1 cellular context compared by ENCODE assay signal in the genomic region with DNA sequence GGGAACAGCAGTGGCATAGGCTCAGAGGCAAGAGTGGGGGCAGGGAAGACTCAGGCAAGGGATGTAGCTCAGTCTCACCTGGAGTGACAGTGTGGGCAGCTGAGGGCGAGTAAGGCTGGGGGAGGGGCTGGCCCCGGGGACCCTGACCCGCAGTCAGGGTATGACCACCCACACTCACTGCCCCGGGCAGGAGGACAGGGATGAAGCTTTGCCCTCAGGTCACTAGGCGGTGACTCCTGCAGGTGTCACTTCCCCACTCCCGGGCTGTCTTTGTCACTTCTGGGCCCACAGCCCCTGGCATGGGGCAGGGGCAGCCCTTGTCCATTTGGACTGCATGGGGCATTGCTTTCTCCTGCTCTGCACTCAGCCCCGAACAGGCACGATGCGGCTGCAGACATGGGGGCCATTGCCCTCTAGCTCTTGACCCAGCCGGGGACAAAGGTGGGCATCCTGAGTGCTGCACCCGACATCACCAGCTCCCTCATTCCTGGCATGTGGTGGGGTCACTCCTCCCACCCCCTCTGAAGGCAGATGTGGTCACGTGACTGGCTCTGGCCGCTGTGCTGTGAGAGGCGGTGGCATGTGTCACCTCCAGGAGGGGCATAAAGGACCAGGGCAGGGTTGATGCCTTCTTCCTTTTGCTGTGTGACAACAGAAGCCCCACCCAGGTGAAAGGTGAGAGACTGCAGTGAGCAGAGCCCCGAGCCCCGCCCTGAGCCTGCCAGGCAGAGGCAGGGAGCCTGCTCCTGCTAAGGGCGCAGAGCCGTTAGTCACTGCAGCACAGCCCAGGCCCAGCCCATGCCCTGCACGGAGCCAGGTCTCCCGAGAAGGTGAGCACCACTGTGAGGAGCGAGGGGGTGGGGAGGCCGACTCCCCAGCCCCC.
TF ChIP-seq lines count a peak whose summit lies in the region.

No MANE protein-coding gene starts in this region.

TF ChIP-seq in H1, 55 proteins besides CTCF, POLR2A, EP300 and RAD21:
- TF ChIP-seq, protein P1, sequence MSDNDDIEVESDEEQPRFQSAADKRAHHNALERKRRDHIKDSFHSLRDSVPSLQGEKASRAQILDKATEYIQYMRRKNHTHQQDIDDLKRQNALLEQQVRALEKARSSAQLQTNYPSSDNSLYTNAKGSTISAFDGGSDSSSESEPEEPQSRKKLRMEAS (IDR thresholded peaks at IDR 0.05) = peak; percentile 41; the same call in 1 of the 2 replicates
- TF ChIP-seq, protein P2, sequence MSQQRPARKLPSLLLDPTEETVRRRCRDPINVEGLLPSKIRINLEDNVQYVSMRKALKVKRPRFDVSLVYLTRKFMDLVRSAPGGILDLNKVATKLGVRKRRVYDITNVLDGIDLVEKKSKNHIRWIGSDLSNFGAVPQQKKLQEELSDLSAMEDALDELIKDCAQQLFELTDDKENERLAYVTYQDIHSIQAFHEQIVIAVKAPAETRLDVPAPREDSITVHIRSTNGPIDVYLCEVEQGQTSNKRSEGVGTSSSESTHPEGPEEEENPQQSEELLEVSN (IDR thresholded peaks at IDR 0.05) = 0 out of 2 replicates have a peak, but pooled peaks have one; percentile 24
- no peak for TF ChIP-seq RXRA (IDR thresholded peaks at IDR 0.05; ENCODE audit: insufficient read depth, low read depth, low read length)
- TF ChIP-seq, protein P3, sequence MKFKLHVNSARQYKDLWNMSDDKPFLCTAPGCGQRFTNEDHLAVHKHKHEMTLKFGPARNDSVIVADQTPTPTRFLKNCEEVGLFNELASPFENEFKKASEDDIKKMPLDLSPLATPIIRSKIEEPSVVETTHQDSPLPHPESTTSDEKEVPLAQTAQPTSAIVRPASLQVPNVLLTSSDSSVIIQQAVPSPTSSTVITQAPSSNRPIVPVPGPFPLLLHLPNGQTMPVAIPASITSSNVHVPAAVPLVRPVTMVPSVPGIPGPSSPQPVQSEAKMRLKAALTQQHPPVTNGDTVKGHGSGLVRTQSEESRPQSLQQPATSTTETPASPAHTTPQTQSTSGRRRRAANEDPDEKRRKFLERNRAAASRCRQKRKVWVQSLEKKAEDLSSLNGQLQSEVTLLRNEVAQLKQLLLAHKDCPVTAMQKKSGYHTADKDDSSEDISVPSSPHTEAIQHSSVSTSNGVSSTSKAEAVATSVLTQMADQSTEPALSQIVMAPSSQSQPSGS (IDR thresholded peaks at IDR 0.05; ENCODE audit: low read length) = no peak
- no peak for TF ChIP-seq BRCA1 (IDR thresholded peaks at IDR 0.05; ENCODE audit: low read depth, low read length)
- no peak for TF ChIP-seq SIX5 (IDR thresholded peaks at IDR 0.05; ENCODE audit: low read depth, low read length)
- no peak for TF ChIP-seq BACH1 (IDR thresholded peaks at IDR 0.05; ENCODE audit: low read length)
- TF ChIP-seq SIN3A (conservative IDR thresholded peaks at IDR 0.05 in 1 of 2, IDR thresholded peaks at IDR 0.05 in 1 of 2; ENCODE audit: low read depth in 1 of 2, low read length in 2 of 2) = no peak
- TF ChIP-seq NRF1 (IDR thresholded peaks at IDR 0.05; ENCODE audit: low read depth, low read length) = no peak
TF ChIP-seq in H1: peak in this region for 2.
